19 cellular contexts compared by ENCODE assay signal in genomic region chr2:33313039-33313438, GRCh38.
"Had no signal": no experiment of that assay in that cellular context is flagged by ENCODE, and none has a peak within 500 bp of the region (broad histone marks: within the 10 kb centered on the region; RNA-seq: fewer than 3 reads in every experiment).

No MANE protein-coding gene starts in this region.

- H3K4me1 Mint-ChIP-seq: naive thymus-derived CD4-positive, alpha-beta T cell; neural crest cell; stimulated activated naive B cell treated with anti-CD40 and anti-IgM and Interleukin-4, amounts not matched to agents 10 μg/mL and 1 μg/mL and 100 μg/mL, for 72 hours had no signal

- H3K27ac ChIP-seq: esophagus squamous epithelium, gastrocnemius medialis, heart right ventricle, spleen, thyroid gland, upper lobe of left lung, uterus had no signal

- H3K27ac Mint-ChIP-seq: naive thymus-derived CD4-positive, alpha-beta T cell; stimulated activated naive B cell treated with anti-CD40 and anti-IgM and Interleukin-4, amounts not matched to agents 10 μg/mL and 1 μg/mL and 100 μg/mL, for 72 hours had no signal

- H3K9me3 ChIP-seq: esophagus squamous epithelium, gastrocnemius medialis, heart right ventricle, spleen, thyroid gland, upper lobe of left lung, uterus had no signal

- H3K9me3 Mint-ChIP-seq: neural crest cell; stimulated activated naive B cell treated with anti-CD40 and anti-IgM and Interleukin-4, amounts not matched to agents 10 μg/mL and 1 μg/mL and 100 μg/mL, for 72 hours had no signal

- H3K36me3 ChIP-seq: gastrocnemius medialis, spleen, thyroid gland, upper lobe of left lung, uterus had no signal

- H3K4me3 Mint-ChIP-seq: naive thymus-derived CD4-positive, alpha-beta T cell; neural crest cell; stimulated activated naive B cell treated with anti-CD40 and anti-IgM and Interleukin-4, amounts not matched to agents 10 μg/mL and 1 μg/mL and 100 μg/mL, for 72 hours had no signal

- DNase-seq: cortex of kidney; effector memory CD4-positive, alpha-beta T cell; esophagus squamous epithelium; gastrocnemius medialis; heart right ventricle; hypothalamus; kidney glomerular epithelial cell; naive thymus-derived CD4-positive, alpha-beta T cell; posterior cingulate gyrus; spleen; stimulated activated CD4-positive, alpha-beta T cell treated with anti-CD3 and anti-CD28 coated beads, Interleukin-15, amount 100 ng/mL, for 24 hours; stimulated activated CD4-positive, alpha-beta T cell treated with anti-CD3 and anti-CD28 coated beads, Interleukin-1b, Interleukin-23, amount 100 ng/mL, for 48 hours; stimulated activated CD4-positive, alpha-beta T cell treated with anti-CD3 and anti-CD28 coated beads, Interleukin-4, amount 100 ng/mL, for 24 hours; stimulated activated naive B cell treated with anti-CD40 and anti-IgM and Interleukin-4, amounts not matched to agents 10 μg/mL and 1 μg/mL and 100 μg/mL, for 72 hours; thyroid gland; upper lobe of left lung; uterus had no signal

- H3K4me3 ChIP-seq: esophagus squamous epithelium, gastrocnemius medialis, heart right ventricle, spleen, thyroid gland, upper lobe of left lung, uterus had no signal

- ATAC-seq: gastrocnemius medialis; heart right ventricle; naive thymus-derived CD4-positive, alpha-beta T cell; sciatic nerve; stimulated activated naive B cell treated with anti-CD40 and anti-IgM and Interleukin-4, amounts not matched to agents 10 μg/mL and 1 μg/mL and 100 μg/mL, for 72 hours had no signal

- H3K36me3 Mint-ChIP-seq: naive thymus-derived CD4-positive, alpha-beta T cell; stimulated activated naive B cell treated with anti-CD40 and anti-IgM and Interleukin-4, amounts not matched to agents 10 μg/mL and 1 μg/mL and 100 μg/mL, for 72 hours had no signal

- H3K27me3 ChIP-seq: esophagus squamous epithelium, gastrocnemius medialis, heart right ventricle, spleen, thyroid gland, upper lobe of left lung, uterus had no signal

- H3K4me1 ChIP-seq: gastrocnemius medialis, spleen, thyroid gland, upper lobe of left lung, uterus had no signal
